1 cellular context compared by ENCODE assay signal in genomic region chr14:24428628-24429394, GRCh38.
TF ChIP-seq lines count a peak whose summit lies in the region.

No MANE protein-coding gene starts in this region.

TF ChIP-seq in HCT116, 20 proteins besides CTCF, POLR2A, EP300 and RAD21 (continued from another document):
- TF ChIP-seq YY1 (IDR thresholded peaks at IDR 0.05; ENCODE audit: extremely low read depth, insufficient replicate concordance, low read depth, low read length) (no peak), MAX (IDR thresholded peaks at IDR 0.05) (no peak), SRF (IDR thresholded peaks at IDR 0.05; ENCODE audit: low read depth) (no peak), ZBTB33 (IDR thresholded peaks at IDR 0.05; ENCODE audit: extremely low read depth, insufficient replicate concordance, low read length) (no peak), ATF3 (IDR thresholded peaks at IDR 0.05) (no peak), CBX3 (IDR thresholded peaks at IDR 0.05; ENCODE audit: low read depth) (no peak), EZH2 (IDR thresholded peaks at IDR 0.05) (no peak), SIN3A (IDR thresholded peaks at IDR 0.05; ENCODE audit: low read depth) (no peak), ZFX (IDR thresholded peaks at IDR 0.05) (no peak), EZH2phosphoT487 (IDR thresholded peaks at IDR 0.05; ENCODE audit: borderline replicate concordance) (no peak), SP1 (IDR thresholded peaks at IDR 0.05; ENCODE audit: low read depth) (no peak), CEBPB (IDR thresholded peaks at IDR 0.05; ENCODE audit: low read depth) (no peak), TCF7L2 (IDR thresholded peaks at IDR 0.05; ENCODE audit: borderline replicate concordance, extremely low read depth, insufficient read depth, insufficient read length) (no peak), POLR2AphosphoS5 (IDR thresholded peaks at IDR 0.05; ENCODE audit: low read depth, low read length) (no peak)
